In genomic region chr7:6169805-6170520, GRCh38 we compare ENCODE assay signal across 19 cellular contexts.
DNase-seq lines count a peak whose midpoint lies in the region; ATAC-seq lines count a peak whose summit lies in the region.
"Had no signal": no experiment of that assay in that cellular context is flagged by ENCODE, and none has a peak within 500 bp of the region (broad histone marks: within the 10 kb centered on the region; RNA-seq: fewer than 3 reads in every experiment).

No MANE protein-coding gene starts in this region.

- intact Hi-C loops in cardiac septum (cut with DNase I): loop anchor here (5.0 to 10.0 kb wide), 2 partner anchors 52 to 265 kb away; no protein-coding TSS in a partner anchor
- intact Hi-C loops in left cardiac atrium (cut with DNase I): no loop called here

- ATAC-seq in left cardiac atrium: no peak
- ATAC-seq in activated T-helper 17 cell treated with anti-CD3 and anti-CD28 coated beads, Interleukin-2, amount 50 U/mL, for 72 hours (replicated peaks): no peak
- peak; percentile 34 for ATAC-seq in left lobe of liver
- ATAC-seq: naive thymus-derived CD4-positive, alpha-beta T cell had no signal

- H3K4me3 Mint-ChIP-seq in activated T-helper 17 cell treated with anti-CD3 and anti-CD28 coated beads, Interleukin-2, amount 50 U/mL, for 72 hours: no peak overlapping the region
- H3K4me3 Mint-ChIP-seq: activated B cell treated with CpG ODN at 0.5 μM for 24 hours, HFFc6 had no signal

- H3K4me1 Mint-ChIP-seq in activated T-helper 17 cell treated with anti-CD3 and anti-CD28 coated beads, Interleukin-2, amount 50 U/mL, for 72 hours: peaks cover 4% of the 10 kb centered on the region
- H3K4me1 Mint-ChIP-seq: activated naive CD4-positive, alpha-beta T cell treated with anti-CD3 and anti-CD28 coated beads, Interleukin-2, amount 50 U/mL, for 24 hours; naive thymus-derived CD4-positive, alpha-beta T cell had no signal

- H3K9me3 Mint-ChIP-seq in activated T-helper 17 cell treated with anti-CD3 and anti-CD28 coated beads, Interleukin-2, amount 50 U/mL, for 72 hours: no peaks in the 10 kb centered on the region
- H3K9me3 Mint-ChIP-seq: activated B cell treated with CpG ODN at 0.5 μM for 24 hours; activated CD8-positive, alpha-beta T cell treated with anti-CD3 and anti-CD28 coated beads for 36 hours; activated naive CD4-positive, alpha-beta T cell treated with anti-CD3 and anti-CD28 coated beads, Interleukin-2, amount 50 U/mL, for 24 hours; HFFc6; naive thymus-derived CD4-positive, alpha-beta T cell had no signal

- H3K27me3 Mint-ChIP-seq in activated T-helper 17 cell treated with anti-CD3 and anti-CD28 coated beads, Interleukin-2, amount 50 U/mL, for 72 hours: no peaks in the 10 kb centered on the region
- H3K27me3 Mint-ChIP-seq: activated B cell treated with CpG ODN at 0.5 μM for 24 hours; activated CD8-positive, alpha-beta T cell treated with anti-CD3 and anti-CD28 coated beads for 36 hours; activated naive CD4-positive, alpha-beta T cell treated with anti-CD3 and anti-CD28 coated beads, Interleukin-2, amount 50 U/mL, for 24 hours; naive thymus-derived CD4-positive, alpha-beta T cell had no signal

- peaks cover 4% of the 10 kb centered on the region for H3K36me3 Mint-ChIP-seq in activated T-helper 17 cell treated with anti-CD3 and anti-CD28 coated beads, Interleukin-2, amount 50 U/mL, for 72 hours (ENCODE audit: low read depth)
- H3K36me3 Mint-ChIP-seq: activated naive CD4-positive, alpha-beta T cell treated with anti-CD3 and anti-CD28 coated beads, Interleukin-2, amount 50 U/mL, for 24 hours had no signal

- DNase-seq in cardiac septum (ENCODE audit: low spot score) (peak; percentile 69), left cardiac atrium (no peak), left lobe of liver (ENCODE audit: low spot score) (no peak), superior temporal gyrus (ENCODE audit: extremely low spot score) (peak; percentile 25), RPMI8226 (no peak), AG08396 (ENCODE audit: low spot score) (no peak), T-helper 2 cell (no peak)
- DNase-seq: ACHN; activated B cell treated with CpG ODN at 0.5 μM for 24 hours; activated CD8-positive, alpha-beta T cell treated with anti-CD3 and anti-CD28 coated beads for 36 hours; aorta; DMS 273 treated with DMSO at 0.1 percent for 48 hours; GDM1; HFFc6; naive thymus-derived CD4-positive, alpha-beta T cell; NCI-H1694 treated with DMSO at 0.1 percent for 48 hours; SK-N-SH had no signal

- peak overlapping the region; percentile 58 for H3K27ac Mint-ChIP-seq in activated T-helper 17 cell treated with anti-CD3 and anti-CD28 coated beads, Interleukin-2, amount 50 U/mL, for 72 hours
- H3K27ac Mint-ChIP-seq: activated B cell treated with CpG ODN at 0.5 μM for 24 hours; activated CD8-positive, alpha-beta T cell treated with anti-CD3 and anti-CD28 coated beads for 36 hours; activated naive CD4-positive, alpha-beta T cell treated with anti-CD3 and anti-CD28 coated beads, Interleukin-2, amount 50 U/mL, for 24 hours; HFFc6; naive thymus-derived CD4-positive, alpha-beta T cell had no signal

Comparison
In these comparisons a context has a peak if more than half of its experiments do, and no peak if none do; other contexts are left out.
1. DNase-seq: peak in cardiac septum (single experiment) and superior temporal gyrus (single experiment); none in left cardiac atrium (single experiment), left lobe of liver (single experiment), RPMI8226 (single experiment), AG08396 (single experiment) and T-helper 2 cell (0 of 5).